ENCODE assay signal across 2 cellular contexts in the genomic region with DNA sequence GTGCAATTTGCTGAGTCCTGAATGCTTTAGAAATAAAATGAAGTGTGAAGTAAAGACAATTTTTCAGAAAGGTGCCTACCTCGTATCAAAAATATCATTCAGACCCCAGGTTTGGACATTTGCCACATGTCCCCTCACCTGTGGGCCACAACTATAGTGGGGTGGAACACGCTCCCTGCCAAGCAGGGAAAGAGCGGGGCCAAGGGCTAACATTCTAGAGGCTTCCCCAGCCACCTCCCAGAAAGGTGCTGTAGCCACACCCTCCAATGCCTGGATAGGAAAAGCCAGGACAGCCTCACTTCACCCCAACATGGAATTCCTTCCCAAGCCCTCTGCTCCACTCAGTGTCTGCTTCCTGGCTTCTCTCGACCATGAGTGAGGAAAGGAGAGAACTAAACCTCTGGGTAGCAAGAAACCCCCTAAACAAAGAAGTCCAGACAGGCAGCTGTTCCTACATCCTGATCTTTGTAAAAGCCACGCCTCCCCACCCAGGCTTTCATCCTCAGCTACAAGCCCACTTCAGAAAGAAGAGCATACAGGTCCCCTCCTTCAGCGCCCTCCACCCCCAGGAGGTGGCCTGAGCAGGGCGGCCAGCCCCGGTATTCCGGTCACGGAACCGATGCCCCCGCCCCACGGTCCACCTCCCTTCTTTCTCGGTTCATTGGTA.
TF ChIP-seq lines count a peak whose summit lies in the region.

No MANE protein-coding gene starts in this region.

TF ChIP-seq in SK-N-SH, 30 proteins besides CTCF, POLR2A, EP300 and RAD21 (continued from another document):
- TF ChIP-seq RFX5 (IDR thresholded peaks at IDR 0.05; ENCODE audit: low read length) (no peak), GATA2 (CRISPR knock-in tag; IDR thresholded peaks at IDR 0.05) (no peak), FOXM1 (IDR thresholded peaks at IDR 0.05; ENCODE audit: low read depth) (no peak), REST (IDR thresholded peaks at IDR 0.05; ENCODE audit: low read depth, low read length) (no peak), EZH2phosphoT487 (IDR thresholded peaks at IDR 0.05; ENCODE audit: borderline replicate concordance, low read depth) (no peak), TEAD4 (IDR thresholded peaks at IDR 0.05; ENCODE audit: borderline replicate concordance, insufficient read depth) (no peak), MAX (IDR thresholded peaks at IDR 0.05; ENCODE audit: low read depth) (no peak), FOSL2 (IDR thresholded peaks at IDR 0.05; ENCODE audit: borderline replicate concordance, low read depth) (no peak), ELF1 (IDR thresholded peaks at IDR 0.05) (no peak), YY1 (IDR thresholded peaks at IDR 0.05; ENCODE audit: low read depth) (no peak)
TF ChIP-seq in SK-N-SH: peak in this region for 0.

TF ChIP-seq in SK-N-SH treated with all-trans-retinoic acid at 6 μM for 48 hours, 23 proteins besides CTCF, POLR2A, EP300 and RAD21:
- TF ChIP-seq ISL1 (CRISPR knock-in tag; IDR thresholded peaks at IDR 0.05) (no peak), TCF4 (CRISPR knock-in tag; IDR thresholded peaks at IDR 0.05; ENCODE audit: borderline replicate concordance) (no peak), RARB (CRISPR knock-in tag; IDR thresholded peaks at IDR 0.05) (no peak), ZC3H10 (CRISPR knock-in tag; IDR thresholded peaks at IDR 0.05) (no peak), ZFP3 (CRISPR knock-in tag; IDR thresholded peaks at IDR 0.05) (no peak), ZNF70 (CRISPR knock-in tag; IDR thresholded peaks at IDR 0.05) (no peak), TSHZ2 (CRISPR knock-in tag; IDR thresholded peaks at IDR 0.05) (no peak), SNAI2 (CRISPR knock-in tag; IDR thresholded peaks at IDR 0.05) (no peak), ESRRG (CRISPR knock-in tag; IDR thresholded peaks at IDR 0.05) (no peak), CSRNP3 (CRISPR knock-in tag; IDR thresholded peaks at IDR 0.05) (no peak), ZFP30 (CRISPR knock-in tag; IDR thresholded peaks at IDR 0.05) (no peak), ZNF8 (CRISPR knock-in tag; IDR thresholded peaks at IDR 0.05) (no peak), ZNF565 (CRISPR knock-in tag; conservative IDR thresholded peaks at IDR 0.05; ENCODE audit: low read depth) (no peak), CREB5 (CRISPR knock-in tag; IDR thresholded peaks at IDR 0.05; ENCODE audit: low read depth) (no peak), CSDC2 (CRISPR knock-in tag; IDR thresholded peaks at IDR 0.05) (no peak), TOX (CRISPR knock-in tag; IDR thresholded peaks at IDR 0.05; ENCODE audit: borderline replicate concordance) (no peak), OSR1 (CRISPR knock-in tag; IDR thresholded peaks at IDR 0.05) (no peak), PATZ1 (CRISPR knock-in tag; IDR thresholded peaks at IDR 0.05; ENCODE audit: borderline replicate concordance) (no peak)
